In genomic region chr7:138954545-138955475, GRCh38 we compare ENCODE assay signal across 18 cellular contexts.
"Had no signal": no experiment of that assay in that cellular context is flagged by ENCODE, and none has a peak within 500 bp of the region (broad histone marks: within the 10 kb centered on the region; RNA-seq: fewer than 3 reads in every experiment).

No MANE protein-coding gene starts in this region.

- H3K9me3 ChIP-seq: gastrocnemius medialis, heart left ventricle, lower lobe of right lung, neutrophil, tibial artery had no signal

- H2AFZ ChIP-seq: parathyroid adenoma had no signal

- H3K27ac ChIP-seq: gastrocnemius medialis, heart left ventricle, lower lobe of right lung, neutrophil, parathyroid adenoma, tibial artery had no signal

- DNase-seq: activated CD4-positive, alpha-beta T cell treated with anti-CD3 and anti-CD28 coated beads, Interleukin-2, amount 10 ng/mL, durations not matched to agents 7 days and 5 days; activated naive CD4-positive, alpha-beta T cell; activated naive CD8-positive, alpha-beta T cell treated with anti-CD3 and anti-CD28 coated beads, Interleukin-2, amount 10 ng/mL, durations not matched to agents 7 days and 5 days; cortex of kidney; effector memory CD4-positive, alpha-beta T cell; gastrocnemius medialis; heart left ventricle; left colon; lower lobe of right lung; stimulated activated CD4-positive, alpha-beta T cell treated with anti-CD3 and anti-CD28 coated beads, Interleukin-4, amount 100 ng/mL, for 24 hours; stimulated activated naive CD4-positive, alpha-beta T cell; SW 1271; tibial artery had no signal

- H3K4me1 ChIP-seq: gastrocnemius medialis, heart left ventricle, tibial artery had no signal

- H3K4me3 ChIP-seq: gastrocnemius medialis, heart left ventricle, lower lobe of right lung, tibial artery had no signal

- H3K9me3 Mint-ChIP-seq: activated naive CD8-positive, alpha-beta T cell treated with anti-CD3 and anti-CD28 coated beads, Interleukin-2, amount 10 ng/mL, durations not matched to agents 7 days and 5 days had no signal

- H3K36me3 ChIP-seq: gastrocnemius medialis, heart left ventricle, lower lobe of right lung, neutrophil, tibial artery had no signal

- FAIRE-seq: TTC549 had no signal

- H3K27me3 ChIP-seq: gastrocnemius medialis, heart left ventricle, neutrophil, tibial artery had no signal

- H3K4me1 Mint-ChIP-seq: activated CD4-positive, alpha-beta T cell treated with anti-CD3 and anti-CD28 coated beads, Interleukin-2, amount 10 ng/mL, durations not matched to agents 7 days and 5 days; central memory CD8-positive, alpha-beta T cell had no signal

- H3K27me3 Mint-ChIP-seq: brain had no signal

- H3K4me3 Mint-ChIP-seq: activated CD4-positive, alpha-beta T cell treated with anti-CD3 and anti-CD28 coated beads, Interleukin-2, amount 10 ng/mL, durations not matched to agents 7 days and 5 days; activated naive CD8-positive, alpha-beta T cell treated with anti-CD3 and anti-CD28 coated beads, Interleukin-2, amount 10 ng/mL, durations not matched to agents 7 days and 5 days; brain; central memory CD8-positive, alpha-beta T cell had no signal

- H3K36me3 Mint-ChIP-seq: activated naive CD8-positive, alpha-beta T cell treated with anti-CD3 and anti-CD28 coated beads, Interleukin-2, amount 10 ng/mL, durations not matched to agents 7 days and 5 days had no signal

- H3K9ac ChIP-seq: parathyroid adenoma had no signal

- H3K27ac Mint-ChIP-seq: activated CD4-positive, alpha-beta T cell treated with anti-CD3 and anti-CD28 coated beads, Interleukin-2, amount 10 ng/mL, durations not matched to agents 7 days and 5 days; activated naive CD8-positive, alpha-beta T cell treated with anti-CD3 and anti-CD28 coated beads, Interleukin-2, amount 10 ng/mL, durations not matched to agents 7 days and 5 days had no signal
